ENCODE assay signal across 1 cellular context in the genomic region with DNA sequence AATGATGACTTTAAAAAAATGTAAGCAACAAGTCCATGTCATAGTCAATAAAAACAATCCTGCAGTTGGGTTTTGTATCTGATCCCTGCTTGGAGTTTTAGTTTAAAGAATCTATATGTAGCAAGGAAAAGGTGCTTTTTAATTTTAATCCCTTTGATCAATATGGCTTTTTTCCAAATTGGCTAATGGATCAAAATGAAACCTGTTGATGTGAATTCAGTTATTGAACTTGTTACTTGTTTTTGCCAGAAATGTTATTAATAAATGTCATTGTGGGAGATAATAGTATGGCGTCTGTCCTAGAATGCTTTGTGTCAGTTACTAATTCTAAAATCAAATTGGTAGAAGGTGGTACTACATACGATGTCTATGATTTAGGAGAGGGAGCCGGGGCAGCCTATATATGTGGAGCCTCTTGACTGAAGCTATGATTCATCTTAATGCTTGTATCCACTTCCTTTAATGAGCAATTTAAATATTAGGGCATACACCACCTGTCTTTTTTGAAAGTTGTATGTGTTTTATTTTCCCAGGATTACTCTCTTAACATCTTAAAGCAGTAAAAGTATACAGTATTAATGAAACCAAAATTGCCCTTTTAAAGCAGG.
TF ChIP-seq lines count a peak whose summit lies in the region.

No MANE protein-coding gene starts in this region.

TF ChIP-seq in HCT116, 20 proteins besides CTCF, POLR2A, EP300 and RAD21:
- TF ChIP-seq FOSL1 (IDR thresholded peaks at IDR 0.05; ENCODE audit: low read depth) (no peak), SRF (IDR thresholded peaks at IDR 0.05; ENCODE audit: low read depth) (no peak), JUND (IDR thresholded peaks at IDR 0.05) (no peak), POLR2AphosphoS5 (IDR thresholded peaks at IDR 0.05; ENCODE audit: low read depth, low read length) (no peak), YY1 (IDR thresholded peaks at IDR 0.05; ENCODE audit: extremely low read depth, insufficient replicate concordance, low read depth, low read length) (no peak), EZH2phosphoT487 (IDR thresholded peaks at IDR 0.05; ENCODE audit: borderline replicate concordance) (no peak), SIN3A (IDR thresholded peaks at IDR 0.05; ENCODE audit: low read depth) (no peak), TCF7L2 (IDR thresholded peaks at IDR 0.05; ENCODE audit: borderline replicate concordance, extremely low read depth, insufficient read depth, insufficient read length) (no peak), CBX3 (IDR thresholded peaks at IDR 0.05; ENCODE audit: low read depth) (no peak)
- TF ChIP-seq, protein P1, sequence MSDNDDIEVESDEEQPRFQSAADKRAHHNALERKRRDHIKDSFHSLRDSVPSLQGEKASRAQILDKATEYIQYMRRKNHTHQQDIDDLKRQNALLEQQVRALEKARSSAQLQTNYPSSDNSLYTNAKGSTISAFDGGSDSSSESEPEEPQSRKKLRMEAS (IDR thresholded peaks at IDR 0.05): no peak
- TF ChIP-seq, protein P2, sequence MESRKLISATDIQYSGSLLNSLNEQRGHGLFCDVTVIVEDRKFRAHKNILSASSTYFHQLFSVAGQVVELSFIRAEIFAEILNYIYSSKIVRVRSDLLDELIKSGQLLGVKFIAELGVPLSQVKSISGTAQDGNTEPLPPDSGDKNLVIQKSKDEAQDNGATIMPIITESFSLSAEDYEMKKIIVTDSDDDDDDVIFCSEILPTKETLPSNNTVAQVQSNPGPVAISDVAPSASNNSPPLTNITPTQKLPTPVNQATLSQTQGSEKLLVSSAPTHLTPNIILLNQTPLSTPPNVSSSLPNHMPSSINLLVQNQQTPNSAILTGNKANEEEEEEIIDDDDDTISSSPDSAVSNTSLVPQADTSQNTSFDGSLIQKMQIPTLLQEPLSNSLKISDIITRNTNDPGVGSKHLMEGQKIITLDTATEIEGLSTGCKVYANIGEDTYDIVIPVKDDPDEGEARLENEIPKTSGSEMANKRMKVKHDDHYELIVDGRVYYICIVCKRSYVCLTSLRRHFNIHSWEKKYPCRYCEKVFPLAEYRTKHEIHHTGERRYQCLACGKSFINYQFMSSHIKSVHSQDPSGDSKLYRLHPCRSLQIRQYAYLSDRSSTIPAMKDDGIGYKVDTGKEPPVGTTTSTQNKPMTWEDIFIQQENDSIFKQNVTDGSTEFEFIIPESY (IDR thresholded peaks at IDR 0.05; ENCODE audit: extremely low read depth, insufficient replicate concordance, low read length): no peak
- TF ChIP-seq, protein P3, sequence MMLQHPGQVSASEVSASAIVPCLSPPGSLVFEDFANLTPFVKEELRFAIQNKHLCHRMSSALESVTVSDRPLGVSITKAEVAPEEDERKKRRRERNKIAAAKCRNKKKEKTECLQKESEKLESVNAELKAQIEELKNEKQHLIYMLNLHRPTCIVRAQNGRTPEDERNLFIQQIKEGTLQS (IDR thresholded peaks at IDR 0.05): no peak
